Comparison of ENCODE assay signal across 1 cellular context in genomic region chr22:19431641-19432091, GRCh38.
TF ChIP-seq lines count a peak whose summit lies in the region.

TSS of gene HIRA (minus strand) at chr22:19431733. CDS start at chr22:19431476, 257 bp downstream.

TF ChIP-seq in K562, 482 proteins besides CTCF, POLR2A, EP300 and RAD21 (continued from another document and continues in another):
- TF ChIP-seq E2F6 (IDR thresholded peaks at IDR 0.05; ENCODE audit: borderline replicate concordance in 1 of 2, extremely low read depth in 1 of 2, insufficient read depth in 1 of 2, insufficient read length in 1 of 2, low read depth in 1 of 2, low read length in 1 of 2, poor library complexity in 1 of 2, severe bottlenecking in 1 of 2), result peak; percentile 77 to 96
- no peak for TF ChIP-seq SMARCB1 (IDR thresholded peaks at IDR 0.05; ENCODE audit: insufficient read length, low read depth)
- no peak for TF ChIP-seq MTF1 (CRISPR knock-in tag; IDR thresholded peaks at IDR 0.05; ENCODE audit: borderline replicate concordance)
- no peak for TF ChIP-seq DPF2 (IDR thresholded peaks at IDR 0.05)
- no peak for TF ChIP-seq NFATC3 (IDR thresholded peaks at IDR 0.05)
- TF ChIP-seq SMARCC2 (IDR thresholded peaks at IDR 0.05; ENCODE audit: low read depth), result no peak
- TF ChIP-seq NEUROD1 (IDR thresholded peaks at IDR 0.05; ENCODE audit: borderline replicate concordance, low read depth, low read length, partially characterized antibody), result peak; percentile 98
- no peak for TF ChIP-seq ZNF175 (CRISPR knock-in tag; IDR thresholded peaks at IDR 0.05; ENCODE audit: low read depth)
- TF ChIP-seq CBX1 (IDR thresholded peaks at IDR 0.05; ENCODE audit: low read depth), result no peak
- no peak for TF ChIP-seq BRF2 (IDR thresholded peaks at IDR 0.05; ENCODE audit: borderline replicate concordance, insufficient read depth, insufficient read length)
- peak; percentile 75; the same call in 1 of the 2 replicates for TF ChIP-seq NR4A1 (CRISPR knock-in tag; IDR thresholded peaks at IDR 0.05)
- TF ChIP-seq NR4A1 (tag; IDR thresholded peaks at IDR 0.05), result peak; percentile 86
- no peak for TF ChIP-seq ARID2 (IDR thresholded peaks at IDR 0.05)
- 0 out of 2 replicates have a peak, but pooled peaks have one; percentile 53 for TF ChIP-seq ZNF133 (CRISPR knock-in tag; IDR thresholded peaks at IDR 0.05)
- TF ChIP-seq GATAD2B (IDR thresholded peaks at IDR 0.05; ENCODE audit: borderline replicate concordance), result no peak
- TF ChIP-seq PREB (CRISPR knock-in tag; IDR thresholded peaks at IDR 0.05), result no peak
- peak; percentile 66 for TF ChIP-seq ZSCAN32 (CRISPR knock-in tag; IDR thresholded peaks at IDR 0.05)
- TF ChIP-seq USF1 (CRISPR knock-in tag; IDR thresholded peaks at IDR 0.05), result no peak
- TF ChIP-seq NFXL1 (CRISPR knock-in tag; IDR thresholded peaks at IDR 0.05), result peak; percentile 77; the same call in 1 of the 2 replicates
- TF ChIP-seq HLTF (IDR thresholded peaks at IDR 0.05), result no peak
- no peak for TF ChIP-seq BMI1 (IDR thresholded peaks at IDR 0.05; ENCODE audit: low read length)
- no peak for TF ChIP-seq ZNF551 (CRISPR knock-in tag; IDR thresholded peaks at IDR 0.05)
- 0 out of 2 replicates have a peak, but pooled peaks have one; percentile 75 for TF ChIP-seq GTF2F1 (IDR thresholded peaks at IDR 0.05; ENCODE audit: low read depth, low read length)
- TF ChIP-seq RBM34 (IDR thresholded peaks at IDR 0.05; ENCODE audit: borderline replicate concordance, insufficient read depth, low read length), result no peak
- TF ChIP-seq RBM14 (IDR thresholded peaks at IDR 0.05; ENCODE audit: borderline replicate concordance, insufficient read depth, low read depth, low read length), result peak; percentile 97
- no peak for TF ChIP-seq LCOR (CRISPR knock-in tag; IDR thresholded peaks at IDR 0.05)
- TF ChIP-seq JUN (IDR thresholded peaks at IDR 0.05; ENCODE audit: borderline replicate concordance, low read depth, low read length), result peak; percentile 84
- no peak for TF ChIP-seq JUN (CRISPR knock-in tag; IDR thresholded peaks at IDR 0.05; ENCODE audit: borderline replicate concordance)
- TF ChIP-seq USF2 (CRISPR knock-in tag; IDR thresholded peaks at IDR 0.05), result no peak
- TF ChIP-seq ZFPM2 (CRISPR knock-in tag; IDR thresholded peaks at IDR 0.05), result 0 out of 2 replicates have a peak, but pooled peaks have one; percentile 14
- TF ChIP-seq ATF6 (CRISPR knock-in tag; IDR thresholded peaks at IDR 0.05), result no peak
- TF ChIP-seq PTBP1 (IDR thresholded peaks at IDR 0.05; ENCODE audit: low read depth, low read length), result 0 out of 2 replicates have a peak, but pooled peaks have one; percentile 50
- peak; percentile 52; the same call in 1 of the 2 replicates for TF ChIP-seq ZNF274 (IDR thresholded peaks at IDR 0.05; ENCODE audit: borderline replicate concordance, low read depth, low read length)
- no peak for TF ChIP-seq KLF16 (IDR thresholded peaks at IDR 0.05)
- peak in 1 of 2 experiments; percentile 92; a peak in 2 of 4 replicates for TF ChIP-seq RCOR1 (IDR thresholded peaks at IDR 0.05; ENCODE audit: borderline replicate concordance in 1 of 2, low read depth in 2 of 2, low read length in 2 of 2)
- no peak for TF ChIP-seq GTF2B (IDR thresholded peaks at IDR 0.05; ENCODE audit: extremely low read depth, insufficient read length)
- no peak for TF ChIP-seq IRF9 (tag; IDR thresholded peaks at IDR 0.05)
- TF ChIP-seq HMG20B (CRISPR knock-in tag; IDR thresholded peaks at IDR 0.05), result no peak
- no peak for TF ChIP-seq ZNF431 (CRISPR knock-in tag; IDR thresholded peaks at IDR 0.05)
- TF ChIP-seq TGIF2 (CRISPR knock-in tag; IDR thresholded peaks at IDR 0.05), result no peak
- TF ChIP-seq MXI1 (IDR thresholded peaks at IDR 0.05; ENCODE audit: low read depth, low read length), result peak; percentile 84
- TF ChIP-seq ZNF75A (CRISPR knock-in tag; IDR thresholded peaks at IDR 0.05), result no peak; the same call in 1 of the 2 replicates
- TF ChIP-seq ADNP (tag; IDR thresholded peaks at IDR 0.05), result no peak
- TF ChIP-seq BRD4 (IDR thresholded peaks at IDR 0.05), result no peak
- no peak for TF ChIP-seq RAD51 (IDR thresholded peaks at IDR 0.05; ENCODE audit: borderline replicate concordance, low read depth)
- TF ChIP-seq POU5F1 (IDR thresholded peaks at IDR 0.05; ENCODE audit: borderline replicate concordance, low read depth, low read length, partially characterized antibody), result peak; percentile 36
- TF ChIP-seq MYNN (IDR thresholded peaks at IDR 0.05), result no peak
- TF ChIP-seq MYNN (CRISPR knock-in tag; IDR thresholded peaks at IDR 0.05), result no peak
- TF ChIP-seq CREB5 (CRISPR knock-in tag; IDR thresholded peaks at IDR 0.05), result no peak
- TF ChIP-seq ZNF699 (CRISPR knock-in tag; IDR thresholded peaks at IDR 0.05; ENCODE audit: insufficient replicate concordance), result no peak
- 0 out of 2 replicates have a peak, but pooled peaks have one; percentile 5 for TF ChIP-seq STAT6 (CRISPR knock-in tag; IDR thresholded peaks at IDR 0.05)
- TF ChIP-seq MEF2D (tag; conservative IDR thresholded peaks at IDR 0.05; ENCODE audit: low read depth), result no peak
- no peak for TF ChIP-seq ZC3H8 (IDR thresholded peaks at IDR 0.05)
- peak; percentile 80 for TF ChIP-seq SMAD1 (IDR thresholded peaks at IDR 0.05; ENCODE audit: low read depth, low read length, partially characterized antibody)
- no peak for TF ChIP-seq ZNF277 (CRISPR knock-in tag; IDR thresholded peaks at IDR 0.05; ENCODE audit: borderline replicate concordance)
- TF ChIP-seq ZNF561 (CRISPR knock-in tag; conservative IDR thresholded peaks at IDR 0.05), result peak; percentile 25; the same call in 1 of the 2 replicates
- no peak for TF ChIP-seq ZNF232 (CRISPR knock-in tag; IDR thresholded peaks at IDR 0.05)
- no peak for TF ChIP-seq HEY1 (CRISPR knock-in tag; IDR thresholded peaks at IDR 0.05; ENCODE audit: borderline replicate concordance)
- TF ChIP-seq ZNF143 (CRISPR knock-in tag; IDR thresholded peaks at IDR 0.05), result no peak
- peak; percentile 75 for TF ChIP-seq ZNF239 (CRISPR knock-in tag; IDR thresholded peaks at IDR 0.05)
- no peak for TF ChIP-seq KAT7 (CRISPR knock-in tag; IDR thresholded peaks at IDR 0.05; ENCODE audit: borderline replicate concordance)
- TF ChIP-seq ZNF197 (CRISPR knock-in tag; IDR thresholded peaks at IDR 0.05; ENCODE audit: low read depth), result no peak
- TF ChIP-seq POLR2G (IDR thresholded peaks at IDR 0.05; ENCODE audit: low read depth, low read length), result peak; percentile 70; the same call in 1 of the 2 replicates
- TF ChIP-seq MCM7 (IDR thresholded peaks at IDR 0.05), result no peak
- no peak for TF ChIP-seq NR1H2 (CRISPR knock-in tag; IDR thresholded peaks at IDR 0.05)
